Comparison of ENCODE assay signal across 16 cellular contexts in genomic region chr7:139060838-139061237, GRCh38. TPM values are rescaled to one million over a fixed set of nuclear protein-coding genes. Genes with fewer than 3 reads are reported as not detected.
A peak's percentile ranks its signal among the peaks of the same experiment; 100 is the strongest.
DNase-seq lines count a peak whose midpoint lies in the region; ATAC-seq and TF ChIP-seq lines count a peak whose summit lies in the region.
"Had no signal": no experiment of that assay in that cellular context is flagged by ENCODE, and none has a peak within 500 bp of the region (broad histone marks: within the 10 kb centered on the region; RNA-seq: fewer than 3 reads in every experiment).

No MANE protein-coding gene starts in this region.

- H3K36me3 ChIP-seq in left ventricle myocardium inferior: peaks cover 66% of the 10 kb centered on the region

- H3K27ac ChIP-seq in left ventricle myocardium inferior (replicated peaks): peak overlapping the region; percentile 87
- H3K27ac ChIP-seq: BLaER1, parathyroid adenoma had no signal

- intact Hi-C loops in left ventricle myocardium inferior (cut with micrococcal nuclease): no loop called here
- intact Hi-C loops in left cardiac atrium (cut with DNase I): no loop called here

- DNase-seq in left ventricle myocardium inferior: no peak
- no peak for DNase-seq in left cardiac atrium
- DNase-seq in activated CD8-positive, alpha-beta T cell treated with anti-CD3 and anti-CD28 coated beads, Interleukin-2, amount 10 ng/mL, durations not matched to agents 7 days and 5 days: peak; percentile 18
- no peak for DNase-seq in glutamatergic neuron
- DNase-seq in stimulated activated naive CD8-positive, alpha-beta T cell treated with anti-CD3 and anti-CD28 coated beads, Interleukin-15, amount 100 ng/mL, for 72 hours: no peak
- DNase-seq in HK-2 (ENCODE audit: unreplicated experiment): no peak
- no peak for DNase-seq in iPS-NIHi11 (ENCODE audit: low spot score)
- DNase-seq in GF-D8 (lab: John Stamatoyannopoulos, UW): no peak
- DNase-seq: anterior cingulate cortex; DMS79; midbrain; SK-N-SH; stimulated activated CD4-positive, alpha-beta T cell treated with anti-CD3 and anti-CD28 coated beads, Interleukin-12 subunit alpha, Interleukin-12 subunit beta, amount 100 ng/mL, for 4 hours had no signal

- H3K4me1 Mint-ChIP-seq in activated CD8-positive, alpha-beta T cell treated with anti-CD3 and anti-CD28 coated beads, Interleukin-2, amount 10 ng/mL, durations not matched to agents 7 days and 5 days (ENCODE audit: low read depth): peaks cover 56% of the 10 kb centered on the region
- peaks cover 2% of the 10 kb centered on the region for H3K4me1 Mint-ChIP-seq in glutamatergic neuron (ENCODE audit: low read depth, unreplicated experiment)
- peaks cover 75% of the 10 kb centered on the region for H3K4me1 Mint-ChIP-seq in stimulated activated naive CD8-positive, alpha-beta T cell treated with anti-CD3 and anti-CD28 coated beads, Interleukin-15, amount 100 ng/mL, for 72 hours

- H3K4me3 Mint-ChIP-seq in activated CD8-positive, alpha-beta T cell treated with anti-CD3 and anti-CD28 coated beads, Interleukin-2, amount 10 ng/mL, durations not matched to agents 7 days and 5 days: no peak overlapping the region
- H3K4me3 Mint-ChIP-seq in glutamatergic neuron (ENCODE audit: unreplicated experiment): no peak overlapping the region
- no peak overlapping the region for H3K4me3 Mint-ChIP-seq in stimulated activated naive CD8-positive, alpha-beta T cell treated with anti-CD3 and anti-CD28 coated beads, Interleukin-15, amount 100 ng/mL, for 72 hours
- H3K4me3 Mint-ChIP-seq: IgD-negative memory B cell had no signal

- POLR2A ChIA-PET in activated CD8-positive, alpha-beta T cell treated with anti-CD3 and anti-CD28 coated beads, Interleukin-2, amount 10 ng/mL, durations not matched to agents 7 days and 5 days (lab: Charles Lee): interaction anchor here (1.0 kb wide), 1 partner anchor 12 kb away, joined by 5 read pairs; no protein-coding TSS in a partner anchor

- peaks cover 82% of the 10 kb centered on the region for H3K36me3 Mint-ChIP-seq in activated CD8-positive, alpha-beta T cell treated with anti-CD3 and anti-CD28 coated beads, Interleukin-2, amount 10 ng/mL, durations not matched to agents 7 days and 5 days (ENCODE audit: low read depth)
- H3K36me3 Mint-ChIP-seq in glutamatergic neuron (ENCODE audit: unreplicated experiment): no peaks in the 10 kb centered on the region

- H3K9me3 ChIP-seq in left ventricle myocardium inferior (replicated peaks): no peaks in the 10 kb centered on the region
- H3K9me3 ChIP-seq: BLaER1, SK-N-SH had no signal

- ATAC-seq in left cardiac atrium: no peak
- ATAC-seq in activated CD8-positive, alpha-beta T cell treated with anti-CD3 and anti-CD28 coated beads, Interleukin-2, amount 10 ng/mL, durations not matched to agents 7 days and 5 days: no peak
- no peak for ATAC-seq in stimulated activated naive CD8-positive, alpha-beta T cell treated with anti-CD3 and anti-CD28 coated beads, Interleukin-15, amount 100 ng/mL, for 72 hours

- H3K4me3 ChIP-seq in left ventricle myocardium inferior: no peak overlapping the region
- H3K4me3 ChIP-seq: BLaER1 had no signal

- CTCF ChIA-PET in activated CD8-positive, alpha-beta T cell treated with anti-CD3 and anti-CD28 coated beads, Interleukin-2, amount 10 ng/mL, durations not matched to agents 7 days and 5 days (lab: Charles Lee): interaction anchor here (1.0 to 3.7 kb wide), 6 partner anchors 10 to 174 kb away, joined by 3 to 36 read pairs (median 6); no protein-coding TSS in a partner anchor

- peak overlapping the region; percentile 37 for H3K27ac Mint-ChIP-seq in activated CD8-positive, alpha-beta T cell treated with anti-CD3 and anti-CD28 coated beads, Interleukin-2, amount 10 ng/mL, durations not matched to agents 7 days and 5 days
- peak overlapping the region; percentile 6 for H3K27ac Mint-ChIP-seq in glutamatergic neuron (ENCODE audit: unreplicated experiment)
- H3K27ac Mint-ChIP-seq in stimulated activated naive CD8-positive, alpha-beta T cell treated with anti-CD3 and anti-CD28 coated beads, Interleukin-15, amount 100 ng/mL, for 72 hours: peak overlapping the region; percentile 65 to 83

- H3K27me3 Mint-ChIP-seq in activated CD8-positive, alpha-beta T cell treated with anti-CD3 and anti-CD28 coated beads, Interleukin-2, amount 10 ng/mL, durations not matched to agents 7 days and 5 days (ENCODE audit: low read depth): no peaks in the 10 kb centered on the region
- H3K27me3 Mint-ChIP-seq in glutamatergic neuron (ENCODE audit: unreplicated experiment): no peaks in the 10 kb centered on the region
- no peaks in the 10 kb centered on the region for H3K27me3 Mint-ChIP-seq in stimulated activated naive CD8-positive, alpha-beta T cell treated with anti-CD3 and anti-CD28 coated beads, Interleukin-15, amount 100 ng/mL, for 72 hours
- H3K27me3 Mint-ChIP-seq: IgD-negative memory B cell had no signal

- no peaks in the 10 kb centered on the region for H3K27me3 ChIP-seq in left ventricle myocardium inferior (ENCODE audit: low read depth)
- H3K27me3 ChIP-seq: BLaER1 had no signal

- H3K4me1 ChIP-seq in left ventricle myocardium inferior: peaks cover 36% of the 10 kb centered on the region
- H3K4me1 ChIP-seq: parathyroid adenoma had no signal

- TF ChIP-seq CTCF in left ventricle myocardium inferior (IDR thresholded peaks at IDR 0.05; ENCODE audit: borderline replicate concordance) (no peak), glutamatergic neuron (IDR thresholded peaks at IDR 0.05; ENCODE audit: partially characterized antibody, unreplicated experiment) (no peak)

- H3K9me3 Mint-ChIP-seq in activated CD8-positive, alpha-beta T cell treated with anti-CD3 and anti-CD28 coated beads, Interleukin-2, amount 10 ng/mL, durations not matched to agents 7 days and 5 days (ENCODE audit: insufficient read depth): no peaks in the 10 kb centered on the region
- H3K9me3 Mint-ChIP-seq in glutamatergic neuron (ENCODE audit: unreplicated experiment): peaks cover 2% of the 10 kb centered on the region
- H3K9me3 Mint-ChIP-seq in stimulated activated naive CD8-positive, alpha-beta T cell treated with anti-CD3 and anti-CD28 coated beads, Interleukin-15, amount 100 ng/mL, for 72 hours: no peaks in the 10 kb centered on the region
- H3K9me3 Mint-ChIP-seq: IgD-negative memory B cell had no signal

RNA-seq across cellular contexts. Expression of gene ZC3HAV1L, which starts 25.0 kb away (rescaled TPM):
- total RNA-seq in left ventricle myocardium inferior: 3.4 TPM
- total RNA-seq in left cardiac atrium: 1 to 10 TPM; 4.8 to 7.3 TPM
- 10 to 100 TPM; 17.3 to 20.2 TPM for total RNA-seq in activated CD8-positive, alpha-beta T cell treated with anti-CD3 and anti-CD28 coated beads, Interleukin-2, amount 10 ng/mL, durations not matched to agents 7 days and 5 days
- total RNA-seq in glutamatergic neuron (ENCODE audit: unreplicated experiment): 5.8 TPM

RNA-seq across cellular contexts. Expression of gene ZC3HAV1, which starts 48.7 kb away (rescaled TPM):
- 6.8 TPM for total RNA-seq in left ventricle myocardium inferior
- 10 to 100 TPM; 12.1 to 16.4 TPM for total RNA-seq in left cardiac atrium
- total RNA-seq in activated CD8-positive, alpha-beta T cell treated with anti-CD3 and anti-CD28 coated beads, Interleukin-2, amount 10 ng/mL, durations not matched to agents 7 days and 5 days: 100 to 1,000 TPM; 121 to 122 TPM
- total RNA-seq in glutamatergic neuron (ENCODE audit: unreplicated experiment): 13.5 TPM

Comparison
In these comparisons a context has a peak if more than half of its experiments do, and no peak if none do; other contexts are left out.
1. H3K27ac Mint-ChIP-seq: peak in every context shown above with its lines; median percentile 74 in stimulated activated naive CD8-positive, alpha-beta T cell treated with anti-CD3 and anti-CD28 coated beads, Interleukin-15, amount 100 ng/mL, for 72 hours; 37 in activated CD8-positive, alpha-beta T cell treated with anti-CD3 and anti-CD28 coated beads, Interleukin-2, amount 10 ng/mL, durations not matched to agents 7 days and 5 days; 6 in glutamatergic neuron.